Comparison of ENCODE assay signal across 11 cellular contexts in the genomic region with DNA sequence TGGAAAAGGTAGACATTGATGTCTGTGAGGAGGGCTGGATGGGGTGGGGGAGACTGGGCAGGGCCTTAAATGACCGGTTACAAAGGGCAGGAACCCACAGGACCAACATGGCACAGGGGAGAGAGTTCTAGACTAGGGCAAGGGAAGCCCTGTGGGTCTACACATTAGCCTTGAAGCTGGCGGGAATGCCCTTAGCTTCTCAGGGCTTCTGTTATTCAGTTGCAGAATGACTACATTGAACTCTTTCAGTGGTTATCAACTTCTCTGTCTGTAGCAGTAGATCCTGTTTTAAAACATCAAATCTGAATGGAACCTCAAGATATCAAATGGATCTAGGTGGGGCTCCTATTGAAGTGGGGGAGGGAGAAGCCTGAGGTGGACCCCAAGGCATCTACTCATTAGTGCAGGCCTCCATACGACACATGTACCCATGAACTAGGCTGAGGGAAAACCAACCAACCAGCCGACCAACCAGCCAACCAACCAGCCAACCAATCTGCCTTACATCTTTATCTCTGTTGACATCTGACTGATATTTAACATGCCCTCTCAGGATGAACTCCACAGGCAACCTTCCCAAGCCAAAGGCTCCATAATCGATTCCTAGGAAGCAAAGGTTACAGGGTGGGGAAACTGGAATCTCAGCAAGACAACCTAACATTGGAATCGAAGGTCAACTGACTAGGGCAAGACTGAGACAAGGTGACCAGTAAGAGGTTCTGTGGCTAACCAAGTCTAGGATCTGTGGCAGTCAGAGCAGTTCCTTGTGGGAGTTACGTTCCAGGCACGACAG. TPM values are rescaled to one million over a fixed set of nuclear protein-coding genes. Genes with fewer than 3 reads are reported as not detected.
DNase-seq lines count a peak whose midpoint lies in the region; ATAC-seq and TF ChIP-seq lines count a peak whose summit lies in the region.
"Had no signal": no experiment of that assay in that cellular context is flagged by ENCODE, and none has a peak within 500 bp of the region (broad histone marks: within the 10 kb centered on the region; RNA-seq: fewer than 3 reads in every experiment).

No MANE protein-coding gene starts in this region.

- H3K36me3 ChIP-seq in vagina = no peaks in the 10 kb centered on the region

- H3K27me3 ChIP-seq in vagina = no peaks in the 10 kb centered on the region

- no peak for TF ChIP-seq POLR2A in vagina (IDR thresholded peaks at IDR 0.05)

- ATAC-seq in GM19035 (IDR thresholded peaks at IDR 0.05; ENCODE audit: unreplicated experiment) (peak; percentile 83), HG02642 (IDR thresholded peaks at IDR 0.05; ENCODE audit: poor library complexity, unreplicated experiment) (peak; percentile 88), HG03442 (IDR thresholded peaks at IDR 0.05; ENCODE audit: unreplicated experiment) (peak; percentile 98)
- ATAC-seq: activated CD8-positive, alpha-beta memory T cell treated with anti-CD3 and anti-CD28 coated beads, Interleukin-2, amount 10 ng/mL, durations not matched to agents 7 days and 5 days had no signal

- H3K27me3 Mint-ChIP-seq in CD14-positive monocyte (ENCODE audit: low read depth in 3 of 3) = peaks cover 0 to 3% (median 0%) of the 10 kb centered on the region in 3 donors
- H3K27me3 Mint-ChIP-seq: activated CD8-positive, alpha-beta memory T cell treated with anti-CD3 and anti-CD28 coated beads, Interleukin-2, amount 10 ng/mL, durations not matched to agents 7 days and 5 days had no signal

- H3K27ac Mint-ChIP-seq in CD14-positive monocyte = peak overlapping the region in 6 of 7 donors; percentile 39 to 73 (median 54)
- H3K27ac Mint-ChIP-seq: activated CD8-positive, alpha-beta memory T cell treated with anti-CD3 and anti-CD28 coated beads, Interleukin-2, amount 10 ng/mL, durations not matched to agents 7 days and 5 days had no signal

- H3K9me3 ChIP-seq in vagina = no peaks in the 10 kb centered on the region

- intact Hi-C loops in CD14-positive monocyte (cut with micrococcal nuclease) (no loop called here), vagina (cut with DNase I) (no loop called here)

- no peak overlapping the region for H3K27ac ChIP-seq in vagina

- H3K36me3 Mint-ChIP-seq in CD14-positive monocyte = peaks cover 58% of the 10 kb centered on the region in 2 donors

- no peaks in the 10 kb centered on the region for H3K4me1 Mint-ChIP-seq in CD14-positive monocyte

- DNase-seq in CD14-positive monocyte (ENCODE audit: low spot score) (no peak), NCI-H2227 (lab: John Stamatoyannopoulos, UW; ENCODE audit: unreplicated experiment) (no peak), cerebellar nuclear complex (lab: John Stamatoyannopoulos, UW) (no peak), vagina (ENCODE audit: extremely low spot score in 2 of 2) (no peak), SIG-M5 treated with dmso at 0.1 percent for 504 hours (lab: John Stamatoyannopoulos, UW; ENCODE audit: unreplicated experiment) (no peak)
- DNase-seq: activated CD8-positive, alpha-beta memory T cell treated with anti-CD3 and anti-CD28 coated beads, Interleukin-2, amount 10 ng/mL, durations not matched to agents 7 days and 5 days; DMS79; NCI-H187 had no signal

- TF ChIP-seq CTCF in CD14-positive monocyte (IDR thresholded peaks at IDR 0.05) (no peak), vagina (IDR thresholded peaks at IDR 0.05) (no peak)

- no peak overlapping the region for H3K4me3 Mint-ChIP-seq in CD14-positive monocyte
- H3K4me3 Mint-ChIP-seq: activated CD8-positive, alpha-beta memory T cell treated with anti-CD3 and anti-CD28 coated beads, Interleukin-2, amount 10 ng/mL, durations not matched to agents 7 days and 5 days had no signal

- H3K4me3 ChIP-seq in vagina = no peak overlapping the region

- no peaks in the 10 kb centered on the region for H3K9me3 Mint-ChIP-seq in CD14-positive monocyte

- H3K4me1 ChIP-seq in vagina = no peaks in the 10 kb centered on the region

RNA-seq across cellular contexts. Expression of a gene that starts 48.3 kb away (rescaled TPM):
- 10 to 100 TPM; 60.9 to 69.0 TPM for polyA plus RNA-seq in CD14-positive monocyte
- total RNA-seq in vagina = 74.4 TPM
